In the genomic region with DNA sequence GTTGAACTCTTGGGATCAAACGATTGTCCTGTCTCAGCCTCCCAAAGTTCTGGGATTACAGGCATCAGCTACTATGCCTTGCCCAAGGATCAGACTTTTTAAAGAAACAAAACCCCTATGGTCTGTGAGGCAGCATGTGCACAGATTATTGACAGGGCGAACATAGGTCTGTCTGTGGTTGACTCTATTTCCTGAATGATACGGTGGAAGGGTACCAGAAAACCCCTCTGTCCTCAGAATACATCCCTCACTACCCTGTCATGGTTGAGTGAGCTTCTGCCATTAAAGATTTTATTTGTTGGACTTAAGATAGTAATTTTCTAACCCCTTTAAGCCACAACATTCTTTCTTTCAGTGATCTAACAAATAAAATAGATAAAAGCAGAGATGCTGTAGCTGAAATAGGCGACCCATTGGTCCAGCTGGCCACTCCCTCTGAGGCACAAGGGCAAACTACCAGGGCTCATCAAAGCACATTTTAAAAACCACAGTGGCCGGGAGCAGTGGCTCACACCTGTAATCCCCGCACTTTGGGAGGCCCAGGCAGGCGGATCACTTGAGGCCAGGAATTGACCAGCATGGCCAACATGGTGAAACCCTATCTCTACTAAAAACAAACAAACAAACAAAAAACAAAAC, we compare ENCODE assay signal across 15 cellular contexts.
A peak's percentile ranks its signal among the peaks of the same experiment; 100 is the strongest.
DNase-seq lines count a peak whose midpoint lies in the region; ATAC-seq and TF ChIP-seq lines count a peak whose summit lies in the region.
"Had no signal": no experiment of that assay in that cellular context is flagged by ENCODE, and none has a peak within 500 bp of the region (broad histone marks: within the 10 kb centered on the region; RNA-seq: fewer than 3 reads in every experiment).

No MANE protein-coding gene starts in this region.

- H2AFZ ChIP-seq in smooth muscle cell (ENCODE audit: low read depth), result no peak overlapping the region

- no peak overlapping the region for H3K9ac ChIP-seq in smooth muscle cell (ENCODE audit: low read depth)

- no peak for TF ChIP-seq CTCF in smooth muscle cell (IDR thresholded peaks at IDR 0.05; ENCODE audit: borderline replicate concordance, insufficient read depth, poor library complexity, severe bottlenecking)
- TF ChIP-seq CTCF in sigmoid colon (IDR thresholded peaks at IDR 0.05), result no peak
- no peak for TF ChIP-seq CTCF in breast epithelium (IDR thresholded peaks at IDR 0.05)

- no peaks in the 10 kb centered on the region for H3K79me2 ChIP-seq in smooth muscle cell (ENCODE audit: low read depth)

- DNase-seq in smooth muscle cell (lab: John Stamatoyannopoulos, UW; ENCODE audit: unreplicated experiment), result no peak
- no peak for DNase-seq in sigmoid colon
- no peak for DNase-seq in NCI-H187 (lab: John Stamatoyannopoulos, UW)
- DNase-seq in amniotic stem cell (lab: John Stamatoyannopoulos, UW), result no peak
- DNase-seq in breast epithelium (ENCODE audit: low spot score in 2 of 2), result no peak
- DNase-seq: COR-L47, endodermal cell, kidney glomerular epithelial cell, NCI-H1092 treated with DMSO at 0.1 percent for 48 hours, thyroid gland had no signal

- no peaks in the 10 kb centered on the region for H4K20me1 ChIP-seq in smooth muscle cell (ENCODE audit: low read depth)

- intact Hi-C loops in sigmoid colon (cut with DNase I) (no loop called here), breast epithelium (cut with DNase I; ENCODE audit: low total_unique reads) (no loop called here)

- H3K4me2 ChIP-seq in smooth muscle cell, result no peak overlapping the region

- ATAC-seq in GM18909 (IDR thresholded peaks at IDR 0.05; ENCODE audit: poor library complexity, unreplicated experiment), result peak; percentile 76
- ATAC-seq in GM21717 (IDR thresholded peaks at IDR 0.05; ENCODE audit: unreplicated experiment), result peak; percentile 54
- peak; percentile 72 for ATAC-seq in HG03432 (IDR thresholded peaks at IDR 0.05; ENCODE audit: unreplicated experiment)

- H3K27ac ChIP-seq in smooth muscle cell (ENCODE audit: low read depth) (peak overlapping the region; percentile 98), sigmoid colon (no peak overlapping the region), breast epithelium (no peak overlapping the region)
- H3K27ac ChIP-seq: ascending aorta, thyroid gland had no signal

- peaks cover 6% of the 10 kb centered on the region for H3K4me1 ChIP-seq in smooth muscle cell (ENCODE audit: low read depth)
- no peaks in the 10 kb centered on the region for H3K4me1 ChIP-seq in sigmoid colon
- no peaks in the 10 kb centered on the region for H3K4me1 ChIP-seq in breast epithelium

- no peak for TF ChIP-seq EP300 in sigmoid colon (IDR thresholded peaks at IDR 0.05)

- H3K9me3 ChIP-seq in smooth muscle cell (replicated peaks; ENCODE audit: low read depth) (no peaks in the 10 kb centered on the region), sigmoid colon (no peaks in the 10 kb centered on the region), breast epithelium (no peaks in the 10 kb centered on the region)
- H3K9me3 ChIP-seq: ascending aorta, right atrium auricular region, thyroid gland had no signal

- peaks cover 50% of the 10 kb centered on the region for H3F3A ChIP-seq in smooth muscle cell (ENCODE audit: low read depth)

- TF ChIP-seq POLR2A in sigmoid colon (IDR thresholded peaks at IDR 0.05), result no peak
- no peak for TF ChIP-seq POLR2A in breast epithelium (IDR thresholded peaks at IDR 0.05)

- 48% methylated on average over 7 of the region's 7 CpGs for WGBS in smooth muscle cell (ENCODE audit: low lambda C conversion rate)
- WGBS in sigmoid colon, 2 donors, result 72 to 85% methylated on average over 7 of the region's 7 CpGs

- H3K36me3 ChIP-seq in smooth muscle cell (ENCODE audit: low read depth) (no peaks in the 10 kb centered on the region), sigmoid colon (no peaks in the 10 kb centered on the region), breast epithelium (no peaks in the 10 kb centered on the region)
- H3K36me3 ChIP-seq: ascending aorta, right atrium auricular region, thyroid gland had no signal

- H3K27me3 ChIP-seq in smooth muscle cell (ENCODE audit: low read depth) (no peaks in the 10 kb centered on the region), sigmoid colon (no peaks in the 10 kb centered on the region), breast epithelium (no peaks in the 10 kb centered on the region)
- H3K27me3 ChIP-seq: ascending aorta, right atrium auricular region, thyroid gland had no signal

- no peak overlapping the region for H3K4me3 ChIP-seq in smooth muscle cell
- H3K4me3 ChIP-seq in sigmoid colon, result no peak overlapping the region
- H3K4me3 ChIP-seq in breast epithelium, result no peak overlapping the region
- H3K4me3 ChIP-seq: ascending aorta, right atrium auricular region, thyroid gland had no signal
